In genomic region chr5:134184155-134185135, GRCh38 we compare ENCODE assay signal across 1 cellular context.
TF ChIP-seq lines count a peak whose summit lies in the region.

No MANE protein-coding gene starts in this region.

TF ChIP-seq in GM12878, 131 proteins besides CTCF, POLR2A, EP300 and RAD21 (continued from another document):
- TF ChIP-seq MLLT1 (IDR thresholded peaks at IDR 0.05) (no peak), SKIL (IDR thresholded peaks at IDR 0.05; ENCODE audit: low read depth, poor library complexity, severe bottlenecking) (no peak), HDGF (IDR thresholded peaks at IDR 0.05) (no peak), SMC3 (IDR thresholded peaks at IDR 0.05; ENCODE audit: borderline replicate concordance, low read length) (peak; percentile 96)
